ENCODE assay signal across 11 cellular contexts in the genomic region with DNA sequence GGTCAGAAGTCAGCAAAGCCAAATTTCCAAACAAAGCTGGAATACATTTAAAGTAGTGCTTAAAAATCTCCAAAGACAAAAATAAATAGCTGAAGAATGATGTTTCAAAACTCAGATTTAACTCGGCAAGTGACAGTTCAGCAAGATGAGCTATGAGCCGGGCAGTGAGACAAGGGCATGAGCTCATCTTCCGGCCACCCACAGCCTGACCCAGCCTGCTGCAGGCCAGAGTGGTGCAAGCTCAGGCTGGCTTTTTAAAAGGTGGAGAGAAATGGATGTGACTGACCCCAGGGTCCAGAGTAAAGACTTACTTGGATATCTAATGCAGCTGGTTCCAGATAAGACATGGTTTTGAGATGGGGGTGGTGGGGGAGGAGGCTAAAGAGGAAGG.
A peak's percentile ranks its signal among the peaks of the same experiment; 100 is the strongest.
DNase-seq lines count a peak whose midpoint lies in the region; ATAC-seq and TF ChIP-seq lines count a peak whose summit lies in the region.
"Had no signal": no experiment of that assay in that cellular context is flagged by ENCODE, and none has a peak within 500 bp of the region (broad histone marks: within the 10 kb centered on the region; RNA-seq: fewer than 3 reads in every experiment).

No MANE protein-coding gene starts in this region.

- no peaks in the 10 kb centered on the region for H3K27me3 ChIP-seq in brain microvascular endothelial cell (replicated peaks)

- ATAC-seq in sciatic nerve: peak; percentile 96
- ATAC-seq in HG02870 (IDR thresholded peaks at IDR 0.05; ENCODE audit: unreplicated experiment): no peak

- intact Hi-C loops in sciatic nerve (cut with DNase I): no loop called here

- H3K36me3 ChIP-seq in brain microvascular endothelial cell (replicated peaks): no peaks in the 10 kb centered on the region

- TF ChIP-seq CTCF in brain microvascular endothelial cell (IDR thresholded peaks at IDR 0.05; ENCODE audit: low read depth, low read length, missing control alignments): no peak

- DNase-seq in EL (peak; percentile 82), brain microvascular endothelial cell (peak; percentile 75), islet precursor cell (peak; percentile 78), sciatic nerve (ENCODE audit: low spot score) (peak; percentile 67), iPS-NIHi7 (ENCODE audit: extremely low spot score) (no peak), NCI-H1092 (lab: John Stamatoyannopoulos, UW) (no peak)
- DNase-seq in activated CD4-positive, alpha-beta T cell treated with anti-CD3 and anti-CD28 coated beads, Interleukin-2, amount 50 U/mL, for 48 hours: no peak
- DNase-seq: CD4-positive, alpha-beta memory T cell; SIG-M5 had no signal

- in situ Hi-C loops in brain microvascular endothelial cell (cut with HindIII; ENCODE audit: low pct_ligation_motif_present, low sequenced_read_pairs): no loop called here

- no peak overlapping the region for H3K4me3 ChIP-seq in brain microvascular endothelial cell (ENCODE audit: low read depth, low read length)
- H3K4me3 ChIP-seq: dorsolateral prefrontal cortex had no signal

- peak overlapping the region; percentile 69 for H3K27ac ChIP-seq in brain microvascular endothelial cell

Comparison
In these comparisons a context has a peak if more than half of its experiments do, and no peak if none do; other contexts are left out.
1. DNase-seq: peak in EL (single experiment), brain microvascular endothelial cell (single experiment), islet precursor cell (single experiment) and sciatic nerve (single experiment); none in activated CD4-positive, alpha-beta T cell treated with anti-CD3 and anti-CD28 coated beads, Interleukin-2, amount 50 U/mL, for 48 hours (0 of 2), iPS-NIHi7 (single experiment) and NCI-H1092 (single experiment).